In genomic region chr9:87836951-87837715, GRCh38 we compare ENCODE assay signal across 27 cellular contexts. TPM values are rescaled to one million over a fixed set of nuclear protein-coding genes. Genes with fewer than 3 reads are reported as not detected.
A peak's percentile ranks its signal among the peaks of the same experiment; 100 is the strongest.
DNase-seq lines count a peak whose midpoint lies in the region; ATAC-seq and TF ChIP-seq lines count a peak whose summit lies in the region.
"Had no signal": no experiment of that assay in that cellular context is flagged by ENCODE, and none has a peak within 500 bp of the region (broad histone marks: within the 10 kb centered on the region; RNA-seq: fewer than 3 reads in every experiment).

No MANE protein-coding gene starts in this region.

- H3K36me3 ChIP-seq in Peyer's patch: no peaks in the 10 kb centered on the region
- H3K36me3 ChIP-seq: esophagus squamous epithelium, neutrophil, upper lobe of left lung had no signal

- no peaks in the 10 kb centered on the region for H3K4me1 ChIP-seq in Peyer's patch
- H3K4me1 ChIP-seq: esophagus squamous epithelium, psoas muscle, upper lobe of left lung had no signal

- no peak overlapping the region for H3K4me3 ChIP-seq in AG10803 (ENCODE audit: low read length)
- no peak overlapping the region for H3K4me3 ChIP-seq in Peyer's patch
- H3K4me3 ChIP-seq: esophagus squamous epithelium, psoas muscle, skin epidermis, upper lobe of left lung had no signal

- H3K27me3 ChIP-seq in Peyer's patch: no peaks in the 10 kb centered on the region
- H3K27me3 ChIP-seq: esophagus squamous epithelium, neutrophil, upper lobe of left lung had no signal

- H3K9me3 ChIP-seq in Peyer's patch: no peaks in the 10 kb centered on the region
- H3K9me3 ChIP-seq: esophagus squamous epithelium, neutrophil, psoas muscle, upper lobe of left lung had no signal

- no peak for ATAC-seq in stimulated activated naive CD8-positive, alpha-beta T cell treated with anti-CD3 and anti-CD28 coated beads, Interleukin-15, Interleukin-2, amounts not matched to agents 100 U/mL and 50 U/mL, for 24 hours
- ATAC-seq: activated CD4-positive, CD25-positive, alpha-beta regulatory T cell treated with anti-CD3 and anti-CD28 coated beads, Interleukin-2, amount 50 U/mL, for 24 hours; activated T-helper 17 cell treated with anti-CD3 and anti-CD28 coated beads, Interleukin-2, amount 50 U/mL, for 72 hours; HCT116; psoas muscle had no signal

- no peak for TF ChIP-seq POLR2A in Peyer's patch (IDR thresholded peaks at IDR 0.05)

- H3K27ac ChIP-seq in Peyer's patch: no peak overlapping the region
- H3K27ac ChIP-seq: esophagus squamous epithelium, neutrophil, psoas muscle, skin epidermis, upper lobe of left lung had no signal

- TF ChIP-seq CTCF in AG10803 (conservative IDR thresholded peaks at IDR 0.05; ENCODE audit: low read length) (no peak), Peyer's patch (IDR thresholded peaks at IDR 0.05) (no peak)

- peak; percentile 46 for DNase-seq in AG10803 (ENCODE audit: low read depth)
- DNase-seq in NCI-H446 treated with DMSO at 0.1 percent for 48 hours (lab: John Stamatoyannopoulos, UW): peak; percentile 1
- DNase-seq in fibroblast of peridontal ligament (ENCODE audit: extremely low read depth): peak; percentile 61
- peak; percentile 24 for DNase-seq in occipital lobe (lab: John Stamatoyannopoulos, UW)
- no peak for DNase-seq in foreskin melanocyte
- no peak for DNase-seq in stimulated activated naive CD8-positive, alpha-beta T cell treated with anti-CD3 and anti-CD28 coated beads, Interleukin-15, Interleukin-2, amounts not matched to agents 100 U/mL and 50 U/mL, for 24 hours
- no peak for DNase-seq in activated CD4-positive, alpha-beta T cell treated with anti-CD3 and anti-CD28 coated beads for 1 hour
- no peak for DNase-seq in Peyer's patch
- DNase-seq: ACHN; activated CD4-positive, alpha-beta memory T cell treated with anti-CD3 and anti-CD28 coated beads, Interleukin-2, amount 10 ng/mL, durations not matched to agents 7 days and 5 days; C1 segment of cervical spinal cord; DMS79 treated with DMSO at 0.1 percent for 48 hours; esophagus squamous epithelium; mammary epithelial cell; NCI-H1417 treated with DMSO at 0.1 percent for 48 hours; NCI-H2081 treated with DMSO at 0.1 percent for 48 hours; NCI-H226; NCI-H82; psoas muscle; RPMI8226; upper lobe of left lung had no signal

RNA-seq across cellular contexts. Expression of gene SPATA31E1, which starts 45.5 kb away (rescaled TPM):
- not detected for total RNA-seq in occipital lobe
- total RNA-seq in Peyer's patch: not detected
- total RNA-seq: activated CD4-positive, alpha-beta memory T cell treated with anti-CD3 and anti-CD28 coated beads, Interleukin-2, amount 10 ng/mL, durations not matched to agents 7 days and 5 days; activated T-helper 17 cell treated with anti-CD3 and anti-CD28 coated beads, Interleukin-2, amount 50 U/mL, for 72 hours; esophagus squamous epithelium; mammary epithelial cell; psoas muscle; subcutaneous adipose tissue; upper lobe of left lung had no signal

Comparison
In these comparisons a context has a peak if more than half of its experiments do, and no peak if none do; other contexts are left out.
1. DNase-seq: peak in AG10803 (single experiment), NCI-H446 treated with DMSO at 0.1 percent for 48 hours (single experiment), fibroblast of peridontal ligament (single experiment) and occipital lobe (single experiment); none in foreskin melanocyte (single experiment), stimulated activated naive CD8-positive, alpha-beta T cell treated with anti-CD3 and anti-CD28 coated beads, Interleukin-15, Interleukin-2, amounts not matched to agents 100 U/mL and 50 U/mL, for 24 hours (single experiment), activated CD4-positive, alpha-beta T cell treated with anti-CD3 and anti-CD28 coated beads for 1 hour (single experiment) and Peyer's patch (0 of 3).